ENCODE assay signal across 9 cellular contexts in the genomic region with DNA sequence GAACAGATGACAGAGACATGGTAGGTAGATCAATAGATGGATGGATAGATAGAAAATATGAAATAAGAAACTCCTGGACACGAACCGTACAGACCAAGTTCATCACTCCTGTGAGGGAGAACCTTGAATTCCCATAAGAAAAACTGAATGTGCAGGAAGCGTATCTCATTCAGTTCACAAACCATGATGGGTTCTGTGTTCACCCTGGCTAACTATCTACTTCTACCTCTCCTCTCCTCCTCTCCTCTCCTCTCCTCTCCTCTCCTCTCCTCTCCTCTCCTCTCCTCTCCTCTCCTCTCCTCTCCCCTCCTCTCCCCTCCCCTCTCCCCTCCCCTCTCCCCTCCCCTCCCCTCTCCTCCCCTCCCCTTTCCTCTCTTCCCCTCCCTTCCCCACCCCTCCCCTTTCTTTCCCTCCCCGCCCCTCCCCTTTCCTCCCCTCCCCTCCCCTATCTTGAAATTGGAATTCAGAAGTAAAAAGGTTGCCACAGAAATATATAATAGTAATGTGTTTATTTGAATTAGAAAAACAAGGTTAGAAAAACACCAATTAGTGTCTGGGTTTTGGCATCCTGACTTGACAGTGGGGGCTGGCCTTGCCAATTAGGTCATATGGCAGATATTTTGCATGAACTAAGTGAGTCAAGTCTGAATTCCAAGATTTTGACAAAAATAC.
"Had no signal": no experiment of that assay in that cellular context is flagged by ENCODE, and none has a peak within 500 bp of the region (broad histone marks: within the 10 kb centered on the region; RNA-seq: fewer than 3 reads in every experiment).

No MANE protein-coding gene starts in this region.

- DNase-seq: GM23248, GOT3, H7, HFFc6, IMR-90, KBM-7 had no signal

- H3K9ac ChIP-seq: GM23248 had no signal

- ATAC-seq: HCT116 had no signal

- H2AFZ ChIP-seq: GM23248 had no signal

- H3K4me3 ChIP-seq: GM23248, HAP-1 had no signal

- H3K36me3 ChIP-seq: HAP-1 had no signal

- H3K4me1 ChIP-seq: HAP-1 had no signal

- H3K27ac ChIP-seq: GM23248, HL-60 had no signal
